Comparison of ENCODE assay signal across 16 cellular contexts in the genomic region with DNA sequence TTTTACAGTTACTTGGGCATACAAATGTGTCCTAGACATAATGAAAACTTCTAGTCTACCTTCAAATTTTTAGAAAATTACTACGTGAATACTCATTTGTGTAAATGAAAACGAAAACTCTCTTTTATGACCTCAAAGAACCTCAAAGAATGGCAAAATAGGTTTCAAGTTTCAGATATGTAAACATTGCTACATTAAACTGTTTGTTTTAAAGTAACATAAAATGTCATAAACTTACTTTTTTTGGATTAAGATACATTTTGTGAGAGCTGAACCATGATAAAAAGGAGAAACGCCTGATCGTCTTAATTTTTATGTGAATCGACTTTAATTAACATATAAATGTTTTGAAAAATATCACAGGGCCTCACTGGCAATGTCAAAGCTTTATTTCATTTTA.
DNase-seq lines count a peak whose midpoint lies in the region; ATAC-seq lines count a peak whose summit lies in the region.
"Had no signal": no experiment of that assay in that cellular context is flagged by ENCODE, and none has a peak within 500 bp of the region (broad histone marks: within the 10 kb centered on the region; RNA-seq: fewer than 3 reads in every experiment).

No MANE protein-coding gene starts in this region.

- peaks cover 14% of the 10 kb centered on the region for H3K27me3 Mint-ChIP-seq in activated T-cell treated with anti-CD3 and anti-CD28 coated beads, Interleukin-2, amount 50 U/mL, for 24 hours

- H3K9me3 ChIP-seq in adipocyte (ENCODE audit: control insufficient read depth, low read length): no peaks in the 10 kb centered on the region
- H3K9me3 ChIP-seq: MG63, neutrophil, psoas muscle had no signal

- H3K4me3 ChIP-seq in adipocyte (ENCODE audit: low read length): no peak overlapping the region
- H3K4me3 ChIP-seq: MG63, psoas muscle had no signal

- H3K9ac ChIP-seq in adipocyte (ENCODE audit: low read length): peak overlapping the region; percentile 29

- H3K4me3 Mint-ChIP-seq in activated T-cell treated with anti-CD3 and anti-CD28 coated beads, Interleukin-2, amount 50 U/mL, for 24 hours: no peak overlapping the region
- H3K4me3 Mint-ChIP-seq: activated CD4-positive, alpha-beta T cell treated with anti-CD3 and anti-CD28 coated beads, Interleukin-2, amount 10 ng/mL, durations not matched to agents 24 days and 14 days; activated naive CD4-positive, alpha-beta T cell treated with anti-CD3 and anti-CD28 coated beads, Interleukin-2, amount 10 ng/mL, durations not matched to agents 7 days and 5 days; CD4-positive, alpha-beta T cell had no signal

- H3K36me3 Mint-ChIP-seq in activated T-cell treated with anti-CD3 and anti-CD28 coated beads, Interleukin-2, amount 50 U/mL, for 24 hours (ENCODE audit: low read depth): no peaks in the 10 kb centered on the region
- H3K36me3 Mint-ChIP-seq: activated naive CD4-positive, alpha-beta T cell treated with anti-CD3 and anti-CD28 coated beads, Interleukin-2, amount 10 ng/mL, durations not matched to agents 7 days and 5 days had no signal

- H3K4me1 ChIP-seq in adipocyte (ENCODE audit: control insufficient read depth, insufficient read depth, low read length): peaks cover 8% of the 10 kb centered on the region
- H3K4me1 ChIP-seq: psoas muscle had no signal

- H3K9me3 Mint-ChIP-seq in activated T-cell treated with anti-CD3 and anti-CD28 coated beads, Interleukin-2, amount 50 U/mL, for 24 hours: no peaks in the 10 kb centered on the region
- H3K9me3 Mint-ChIP-seq: activated CD4-positive, alpha-beta T cell treated with anti-CD3 and anti-CD28 coated beads, Interleukin-2, amount 10 ng/mL, durations not matched to agents 24 days and 14 days; activated naive CD4-positive, alpha-beta T cell treated with anti-CD3 and anti-CD28 coated beads, Interleukin-2, amount 10 ng/mL, durations not matched to agents 7 days and 5 days; CD4-positive, alpha-beta T cell had no signal

- no peaks in the 10 kb centered on the region for H3K27me3 ChIP-seq in adipocyte (replicated peaks; ENCODE audit: control insufficient read depth, insufficient read depth, low read length)
- H3K27me3 ChIP-seq: MG63, neutrophil had no signal

- no peaks in the 10 kb centered on the region for H3K4me1 Mint-ChIP-seq in activated T-cell treated with anti-CD3 and anti-CD28 coated beads, Interleukin-2, amount 50 U/mL, for 24 hours (ENCODE audit: low read depth)
- H3K4me1 Mint-ChIP-seq: activated CD4-positive, alpha-beta T cell treated with anti-CD3 and anti-CD28 coated beads, Interleukin-2, amount 10 ng/mL, durations not matched to agents 24 days and 14 days; activated naive CD4-positive, alpha-beta T cell treated with anti-CD3 and anti-CD28 coated beads, Interleukin-2, amount 10 ng/mL, durations not matched to agents 7 days and 5 days had no signal

- H3K36me3 ChIP-seq in adipocyte (ENCODE audit: control insufficient read depth, insufficient read depth, low read length, severe bottlenecking): no peaks in the 10 kb centered on the region
- H3K36me3 ChIP-seq: MG63, neutrophil, WERI-Rb-1 had no signal

- peak; percentile 53 for ATAC-seq in GM19351 (IDR thresholded peaks at IDR 0.05; ENCODE audit: unreplicated experiment)
- ATAC-seq in HG03280 (IDR thresholded peaks at IDR 0.05; ENCODE audit: unreplicated experiment): peak; percentile 48
- no peak for ATAC-seq in GM21737 (IDR thresholded peaks at IDR 0.05; ENCODE audit: unreplicated experiment)

- H3K27ac Mint-ChIP-seq in activated T-cell treated with anti-CD3 and anti-CD28 coated beads, Interleukin-2, amount 50 U/mL, for 24 hours: no peak overlapping the region
- H3K27ac Mint-ChIP-seq: activated CD4-positive, alpha-beta T cell treated with anti-CD3 and anti-CD28 coated beads, Interleukin-2, amount 10 ng/mL, durations not matched to agents 24 days and 14 days; activated naive CD4-positive, alpha-beta T cell treated with anti-CD3 and anti-CD28 coated beads, Interleukin-2, amount 10 ng/mL, durations not matched to agents 7 days and 5 days; CD4-positive, alpha-beta T cell had no signal

- intact Hi-C loops in head of caudate nucleus (cut with DNase I): no loop called here

- DNase-seq in adipocyte (ENCODE audit: low read depth) (peak; percentile 52), iris pigment epithelial cell (ENCODE audit: low read depth) (peak; percentile 52), cerebellar nuclear complex (lab: John Stamatoyannopoulos, UW) (no peak), head of caudate nucleus (no peak)
- no peak for DNase-seq in activated T-cell treated with anti-CD3 and anti-CD28 coated beads, Interleukin-2, amount 50 U/mL, for 24 hours
- DNase-seq: activated naive CD4-positive, alpha-beta T cell treated with anti-CD3 and anti-CD28 coated beads, Interleukin-2, amount 10 ng/mL, durations not matched to agents 7 days and 5 days; CD4-positive, alpha-beta T cell; left cardiac atrium; psoas muscle had no signal

Comparison
In these comparisons a context has a peak if more than half of its experiments do, and no peak if none do; other contexts are left out.
1. DNase-seq: peak in adipocyte (single experiment) and iris pigment epithelial cell (single experiment); none in cerebellar nuclear complex (0 of 2), head of caudate nucleus (0 of 42) and activated T-cell treated with anti-CD3 and anti-CD28 coated beads, Interleukin-2, amount 50 U/mL, for 24 hours (single experiment).